1 cellular context compared by ENCODE assay signal in the genomic region with DNA sequence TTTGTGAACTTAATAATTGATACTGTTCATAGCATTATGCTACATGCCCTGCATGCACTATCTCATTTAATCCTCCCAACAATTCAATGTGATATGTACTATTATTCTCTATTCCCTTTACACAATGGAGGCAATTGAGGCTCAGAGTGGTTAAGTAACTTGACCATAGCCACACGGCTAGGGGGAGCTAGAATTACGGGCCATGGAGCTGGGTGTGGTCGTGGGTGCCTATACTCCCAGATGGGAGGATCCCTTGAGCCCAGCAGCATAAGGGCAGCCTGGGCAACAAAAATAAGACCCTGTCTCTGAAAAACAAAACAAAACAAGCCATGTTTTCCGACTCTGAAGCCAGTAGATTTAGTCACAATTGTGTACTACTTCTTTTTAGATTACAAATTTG.
TF ChIP-seq lines count a peak whose summit lies in the region.

No MANE protein-coding gene starts in this region.

TF ChIP-seq in GM23338, 12 proteins besides CTCF, POLR2A, EP300 and RAD21 (continued from another document):
- TF ChIP-seq CREB1 (CRISPR knock-in tag; IDR thresholded peaks at IDR 0.05; ENCODE audit: low read depth) (no peak), ZNF114 (CRISPR knock-in tag; IDR thresholded peaks at IDR 0.05) (no peak), NANOG (IDR thresholded peaks at IDR 0.05; ENCODE audit: borderline replicate concordance) (no peak), JUNB (IDR thresholded peaks at IDR 0.05; ENCODE audit: unreplicated experiment) (no peak), EZH2 (IDR thresholded peaks at IDR 0.05; ENCODE audit: low read depth, unreplicated experiment) (no peak), POLR2AphosphoS5 (IDR thresholded peaks at IDR 0.05; ENCODE audit: low read depth) (no peak), ZNF331 (CRISPR knock-in tag; IDR thresholded peaks at IDR 0.05; ENCODE audit: low read depth) (no peak), EZH2phosphoT487 (IDR thresholded peaks at IDR 0.05; ENCODE audit: unreplicated experiment) (no peak)
- TF ChIP-seq, protein P1, sequence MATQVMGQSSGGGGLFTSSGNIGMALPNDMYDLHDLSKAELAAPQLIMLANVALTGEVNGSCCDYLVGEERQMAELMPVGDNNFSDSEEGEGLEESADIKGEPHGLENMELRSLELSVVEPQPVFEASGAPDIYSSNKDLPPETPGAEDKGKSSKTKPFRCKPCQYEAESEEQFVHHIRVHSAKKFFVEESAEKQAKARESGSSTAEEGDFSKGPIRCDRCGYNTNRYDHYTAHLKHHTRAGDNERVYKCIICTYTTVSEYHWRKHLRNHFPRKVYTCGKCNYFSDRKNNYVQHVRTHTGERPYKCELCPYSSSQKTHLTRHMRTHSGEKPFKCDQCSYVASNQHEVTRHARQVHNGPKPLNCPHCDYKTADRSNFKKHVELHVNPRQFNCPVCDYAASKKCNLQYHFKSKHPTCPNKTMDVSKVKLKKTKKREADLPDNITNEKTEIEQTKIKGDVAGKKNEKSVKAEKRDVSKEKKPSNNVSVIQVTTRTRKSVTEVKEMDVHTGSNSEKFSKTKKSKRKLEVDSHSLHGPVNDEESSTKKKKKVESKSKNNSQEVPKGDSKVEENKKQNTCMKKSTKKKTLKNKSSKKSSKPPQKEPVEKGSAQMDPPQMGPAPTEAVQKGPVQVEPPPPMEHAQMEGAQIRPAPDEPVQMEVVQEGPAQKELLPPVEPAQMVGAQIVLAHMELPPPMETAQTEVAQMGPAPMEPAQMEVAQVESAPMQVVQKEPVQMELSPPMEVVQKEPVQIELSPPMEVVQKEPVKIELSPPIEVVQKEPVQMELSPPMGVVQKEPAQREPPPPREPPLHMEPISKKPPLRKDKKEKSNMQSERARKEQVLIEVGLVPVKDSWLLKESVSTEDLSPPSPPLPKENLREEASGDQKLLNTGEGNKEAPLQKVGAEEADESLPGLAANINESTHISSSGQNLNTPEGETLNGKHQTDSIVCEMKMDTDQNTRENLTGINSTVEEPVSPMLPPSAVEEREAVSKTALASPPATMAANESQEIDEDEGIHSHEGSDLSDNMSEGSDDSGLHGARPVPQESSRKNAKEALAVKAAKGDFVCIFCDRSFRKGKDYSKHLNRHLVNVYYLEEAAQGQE (IDR thresholded peaks at IDR 0.05; ENCODE audit: unreplicated experiment) = no peak
- TF ChIP-seq, protein P2, sequence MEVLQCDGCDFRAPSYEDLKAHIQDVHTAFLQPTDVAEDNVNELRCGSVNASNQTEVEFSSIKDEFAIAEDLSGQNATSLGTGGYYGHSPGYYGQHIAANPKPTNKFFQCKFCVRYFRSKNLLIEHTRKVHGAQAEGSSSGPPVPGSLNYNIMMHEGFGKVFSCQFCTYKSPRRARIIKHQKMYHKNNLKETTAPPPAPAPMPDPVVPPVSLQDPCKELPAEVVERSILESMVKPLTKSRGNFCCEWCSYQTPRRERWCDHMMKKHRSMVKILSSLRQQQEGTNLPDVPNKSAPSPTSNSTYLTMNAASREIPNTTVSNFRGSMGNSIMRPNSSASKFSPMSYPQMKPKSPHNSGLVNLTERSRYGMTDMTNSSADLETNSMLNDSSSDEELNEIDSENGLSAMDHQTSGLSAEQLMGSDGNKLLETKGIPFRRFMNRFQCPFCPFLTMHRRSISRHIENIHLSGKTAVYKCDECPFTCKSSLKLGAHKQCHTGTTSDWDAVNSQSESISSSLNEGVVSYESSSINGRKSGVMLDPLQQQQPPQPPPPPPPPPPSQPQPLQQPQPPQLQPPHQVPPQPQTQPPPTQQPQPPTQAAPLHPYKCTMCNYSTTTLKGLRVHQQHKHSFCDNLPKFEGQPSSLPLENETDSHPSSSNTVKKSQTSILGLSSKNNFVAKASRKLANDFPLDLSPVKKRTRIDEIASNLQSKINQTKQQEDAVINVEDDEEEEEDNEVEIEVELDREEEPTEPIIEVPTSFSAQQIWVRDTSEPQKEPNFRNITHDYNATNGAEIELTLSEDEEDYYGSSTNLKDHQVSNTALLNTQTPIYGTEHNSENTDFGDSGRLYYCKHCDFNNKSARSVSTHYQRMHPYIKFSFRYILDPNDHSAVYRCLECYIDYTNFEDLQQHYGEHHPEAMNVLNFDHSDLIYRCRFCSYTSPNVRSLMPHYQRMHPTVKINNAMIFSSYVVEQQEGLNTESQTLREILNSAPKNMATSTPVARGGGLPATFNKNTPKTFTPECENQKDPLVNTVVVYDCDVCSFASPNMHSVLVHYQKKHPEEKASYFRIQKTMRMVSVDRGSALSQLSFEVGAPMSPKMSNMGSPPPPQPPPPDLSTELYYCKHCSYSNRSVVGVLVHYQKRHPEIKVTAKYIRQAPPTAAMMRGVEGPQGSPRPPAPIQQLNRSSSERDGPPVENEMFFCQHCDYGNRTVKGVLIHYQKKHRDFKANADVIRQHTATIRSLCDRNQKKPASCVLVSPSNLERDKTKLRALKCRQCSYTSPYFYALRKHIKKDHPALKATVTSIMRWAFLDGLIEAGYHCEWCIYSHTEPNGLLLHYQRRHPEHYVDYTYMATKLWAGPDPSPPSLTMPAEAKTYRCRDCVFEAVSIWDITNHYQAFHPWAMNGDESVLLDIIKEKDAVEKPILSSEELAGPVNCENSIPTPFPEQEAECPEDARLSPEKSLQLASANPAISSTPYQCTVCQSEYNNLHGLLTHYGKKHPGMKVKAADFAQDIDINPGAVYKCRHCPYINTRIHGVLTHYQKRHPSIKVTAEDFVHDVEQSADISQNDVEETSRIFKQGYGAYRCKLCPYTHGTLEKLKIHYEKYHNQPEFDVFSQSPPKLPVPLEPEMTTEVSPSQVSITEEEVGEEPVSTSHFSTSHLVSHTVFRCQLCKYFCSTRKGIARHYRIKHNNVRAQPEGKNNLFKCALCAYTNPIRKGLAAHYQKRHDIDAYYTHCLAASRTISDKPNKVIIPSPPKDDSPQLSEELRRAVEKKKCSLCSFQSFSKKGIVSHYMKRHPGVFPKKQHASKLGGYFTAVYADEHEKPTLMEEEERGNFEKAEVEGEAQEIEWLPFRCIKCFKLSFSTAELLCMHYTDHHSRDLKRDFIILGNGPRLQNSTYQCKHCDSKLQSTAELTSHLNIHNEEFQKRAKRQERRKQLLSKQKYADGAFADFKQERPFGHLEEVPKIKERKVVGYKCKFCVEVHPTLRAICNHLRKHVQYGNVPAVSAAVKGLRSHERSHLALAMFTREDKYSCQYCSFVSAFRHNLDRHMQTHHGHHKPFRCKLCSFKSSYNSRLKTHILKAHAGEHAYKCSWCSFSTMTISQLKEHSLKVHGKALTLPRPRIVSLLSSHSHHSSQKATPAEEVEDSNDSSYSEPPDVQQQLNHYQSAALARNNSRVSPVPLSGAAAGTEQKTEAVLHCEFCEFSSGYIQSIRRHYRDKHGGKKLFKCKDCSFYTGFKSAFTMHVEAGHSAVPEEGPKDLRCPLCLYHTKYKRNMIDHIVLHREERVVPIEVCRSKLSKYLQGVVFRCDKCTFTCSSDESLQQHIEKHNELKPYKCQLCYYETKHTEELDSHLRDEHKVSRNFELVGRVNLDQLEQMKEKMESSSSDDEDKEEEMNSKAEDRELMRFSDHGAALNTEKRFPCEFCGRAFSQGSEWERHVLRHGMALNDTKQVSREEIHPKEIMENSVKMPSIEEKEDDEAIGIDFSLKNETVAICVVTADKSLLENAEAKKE (CRISPR knock-in tag; IDR thresholded peaks at IDR 0.05) = no peak
